ENCODE assay signal across 18 cellular contexts in genomic region chr18:62539284-62540168, GRCh38. TPM values are rescaled to one million over a fixed set of nuclear protein-coding genes. Genes with fewer than 3 reads are reported as not detected.
A peak's percentile ranks its signal among the peaks of the same experiment; 100 is the strongest.
DNase-seq lines count a peak whose midpoint lies in the region; ATAC-seq and TF ChIP-seq lines count a peak whose summit lies in the region.
"Had no signal": no experiment of that assay in that cellular context is flagged by ENCODE, and none has a peak within 500 bp of the region (broad histone marks: within the 10 kb centered on the region; RNA-seq: fewer than 3 reads in every experiment).

No MANE protein-coding gene starts in this region.

- no peak for TF ChIP-seq CTCF in epithelial cell of esophagus (IDR thresholded peaks at IDR 0.05; ENCODE audit: insufficient read depth, low read depth, low read length, missing control alignments)
- no peak for TF ChIP-seq CTCF in RWPE1 (conservative IDR thresholded peaks at IDR 0.05; ENCODE audit: low read depth)

- no peak overlapping the region for H3K27ac ChIP-seq in RWPE1
- H3K27ac ChIP-seq: BLaER1 treated with 17β-estradiol and CSF1 and Interleukin-3, amounts not matched to agents 10 nM and 100 nM had no signal

- CTCF ChIA-PET in RWPE1 (lab: Yijun Ruan, JAX): interaction anchor here (0.6 kb wide), 1 partner anchor 1059 kb away, joined by 4 read pairs; no protein-coding TSS in a partner anchor

- POLR2A ChIA-PET in RWPE1 (lab: Yijun Ruan, JAX; ENCODE audit: low non-redundant PET): no interaction called here

- ATAC-seq in HG03354 (IDR thresholded peaks at IDR 0.05; ENCODE audit: poor library complexity, severe bottlenecking, unreplicated experiment): peak; percentile 43
- peak; percentile 85 for ATAC-seq in left lobe of liver
- ATAC-seq: SK-N-SH treated with all-trans-retinoic acid at 6 μM for 48 hours had no signal

- peak; percentile 71 for DNase-seq in epithelial cell of esophagus (ENCODE audit: low read depth)
- DNase-seq in left lobe of liver (ENCODE audit: low spot score): no peak
- no peak for DNase-seq in RWPE1 (ENCODE audit: low spot score)
- no peak for DNase-seq in NCI-H2029 (lab: John Stamatoyannopoulos, UW)
- no peak for DNase-seq in stimulated activated CD4-positive, alpha-beta T cell treated with anti-CD3 and anti-CD28 coated beads, Interleukin-12 subunit alpha, Interleukin-12 subunit beta, amount 100 ng/mL, for 4 hours
- DNase-seq in ureter (ENCODE audit: low spot score): no peak
- DNase-seq: Calu3; CD8-positive, alpha-beta memory T cell; Kasumi-1; NCI-H1417 treated with DMSO at 0.1 percent for 48 hours; NCI-H187 treated with DMSO at 0.1 percent for 48 hours; NCI-H2227 treated with DMSO at 0.1 percent for 48 hours; NCI-H510A treated with DMSO at 0.1 percent for 48 hours; NCI-H748 treated with DMSO at 0.1 percent for 48 hours; SIG-M5 had no signal

- H3K4me3 ChIP-seq in epithelial cell of esophagus (ENCODE audit: low read length): no peak overlapping the region
- H3K4me3 ChIP-seq: BLaER1 treated with 17β-estradiol and CSF1 and Interleukin-3, amounts not matched to agents 10 nM and 100 nM had no signal

RNA-seq across cellular contexts. Expression of gene ZCCHC2, which starts 16.7 kb away (rescaled TPM):
- total RNA-seq in left lobe of liver (23.9 TPM), ureter (36.8 TPM)
